In the genomic region with DNA sequence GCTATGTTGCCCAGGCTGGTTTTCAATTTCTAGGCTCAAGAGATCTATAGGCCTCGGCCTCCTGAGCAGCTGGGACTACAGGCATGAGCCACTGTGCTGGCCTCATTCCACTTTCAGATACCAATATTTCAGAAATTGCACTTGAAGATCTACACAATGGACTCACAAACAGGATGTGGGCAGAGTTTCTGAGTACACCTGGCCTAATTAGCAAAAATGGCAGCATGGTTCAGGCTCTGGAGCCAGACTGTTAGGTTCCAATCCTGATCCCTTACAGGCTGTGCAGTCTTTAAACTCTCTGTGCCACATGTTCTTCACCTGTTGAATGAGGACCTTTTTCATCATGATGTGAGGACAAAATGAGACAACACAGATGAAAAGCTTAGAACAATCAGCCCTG, we compare ENCODE assay signal across 18 cellular contexts. TPM values are rescaled to one million over a fixed set of nuclear protein-coding genes. Genes with fewer than 3 reads are reported as not detected.
DNase-seq lines count a peak whose midpoint lies in the region; ATAC-seq, FAIRE-seq and TF ChIP-seq lines count a peak whose summit lies in the region.
"Had no signal": no experiment of that assay in that cellular context is flagged by ENCODE, and none has a peak within 500 bp of the region (broad histone marks: within the 10 kb centered on the region; RNA-seq: fewer than 3 reads in every experiment).

No MANE protein-coding gene starts in this region.

- POLR2A ChIA-PET in naive thymus-derived CD4-positive, alpha-beta T cell (lab: Charles Lee), result interaction anchor here (0.9 to 2.9 kb wide), 12 partner anchors 9 to 63 kb away, joined by 3 to 10 read pairs (median 6); no protein-coding TSS in a partner anchor

- H3K4me3 Mint-ChIP-seq in activated T-cell treated with anti-CD3 and anti-CD28 coated beads, Interleukin-2, amount 50 U/mL, for 24 hours, result no peak overlapping the region
- H3K4me3 Mint-ChIP-seq in naive thymus-derived CD4-positive, alpha-beta T cell, result peak overlapping the region in 6 of 10 donors; percentile 2 to 48 (median 16)
- H3K4me3 Mint-ChIP-seq in glutamatergic neuron (ENCODE audit: unreplicated experiment), result no peak overlapping the region

- peaks cover 65% of the 10 kb centered on the region for H3K4me1 Mint-ChIP-seq in activated T-cell treated with anti-CD3 and anti-CD28 coated beads, Interleukin-2, amount 50 U/mL, for 24 hours (ENCODE audit: low read depth)
- H3K4me1 Mint-ChIP-seq in naive thymus-derived CD4-positive, alpha-beta T cell, result peaks cover 19 to 70% (median 61%) of the 10 kb centered on the region in 7 donors
- no peaks in the 10 kb centered on the region for H3K4me1 Mint-ChIP-seq in glutamatergic neuron (ENCODE audit: low read depth, unreplicated experiment)

- H3K27ac Mint-ChIP-seq in activated T-cell treated with anti-CD3 and anti-CD28 coated beads, Interleukin-2, amount 50 U/mL, for 24 hours, result peak overlapping the region; percentile 29
- H3K27ac Mint-ChIP-seq in naive thymus-derived CD4-positive, alpha-beta T cell, result peak overlapping the region in 7 of 9 donors; percentile 3 to 76 (median 70)
- no peak overlapping the region for H3K27ac Mint-ChIP-seq in glutamatergic neuron (ENCODE audit: unreplicated experiment)

- FAIRE-seq in GM19239 (lab: Jason Lieb, UNC), result peak; percentile 89
- FAIRE-seq: TTC549 had no signal

- H3K4me3 ChIP-seq in naive thymus-derived CD4-positive, alpha-beta T cell (ENCODE audit: low read length), result no peak overlapping the region
- no peak overlapping the region for H3K4me3 ChIP-seq in aorta (ENCODE audit: low read length in 2 of 2)
- H3K4me3 ChIP-seq: gastroesophageal sphincter, thoracic aorta had no signal

- intact Hi-C loops in naive thymus-derived CD4-positive, alpha-beta T cell (cut with micrococcal nuclease), result no loop called here
- intact Hi-C loops in aorta (cut with DNase I), result no loop called here

- CTCF ChIA-PET in naive thymus-derived CD4-positive, alpha-beta T cell (lab: Charles Lee), result interaction anchor here (0.7 to 1.6 kb wide), 3 partner anchors 16 to 85 kb away, joined by 3 to 6 read pairs (median 3); no protein-coding TSS in a partner anchor

- no peaks in the 10 kb centered on the region for H3K27me3 ChIP-seq in naive thymus-derived CD4-positive, alpha-beta T cell (ENCODE audit: control insufficient read depth in 2 of 2, insufficient read depth in 2 of 2, low read length in 2 of 2)
- no peaks in the 10 kb centered on the region for H3K27me3 ChIP-seq in aorta (ENCODE audit: control insufficient read depth in 1 of 2, insufficient read depth in 2 of 2, low read length in 1 of 2)

- peaks cover 65% of the 10 kb centered on the region for H3K36me3 Mint-ChIP-seq in activated T-cell treated with anti-CD3 and anti-CD28 coated beads, Interleukin-2, amount 50 U/mL, for 24 hours (ENCODE audit: low read depth)
- peaks cover 19 to 65% (median 39%) of the 10 kb centered on the region in 5 donors for H3K36me3 Mint-ChIP-seq in naive thymus-derived CD4-positive, alpha-beta T cell
- H3K36me3 Mint-ChIP-seq in glutamatergic neuron (ENCODE audit: unreplicated experiment), result peaks cover 8% of the 10 kb centered on the region

- no peak for DNase-seq in activated T-cell treated with anti-CD3 and anti-CD28 coated beads, Interleukin-2, amount 50 U/mL, for 24 hours
- no peak for DNase-seq in activated T-cell treated with anti-CD3 and anti-CD28 coated beads, Interleukin-2, amount 50 U/mL, for 1 hour
- no peak for DNase-seq in GM19239 (ENCODE audit: insufficient read length, low spot score)
- peak; percentile 71 for DNase-seq in RPMI8226
- DNase-seq in naive thymus-derived CD4-positive, alpha-beta T cell, result no peak
- no peak for DNase-seq in glutamatergic neuron
- DNase-seq in aorta, result no peak
- no peak for DNase-seq in NCI-H1105 (lab: John Stamatoyannopoulos, UW)
- DNase-seq: ACHN, Calu3, cerebellar nuclear complex, H7, NCI-H1092, NCI-H2227 treated with DMSO at 0.1 percent for 48 hours, retina had no signal

- H3K27me3 Mint-ChIP-seq in activated T-cell treated with anti-CD3 and anti-CD28 coated beads, Interleukin-2, amount 50 U/mL, for 24 hours, result no peaks in the 10 kb centered on the region
- H3K27me3 Mint-ChIP-seq in naive thymus-derived CD4-positive, alpha-beta T cell, result no peaks in the 10 kb centered on the region
- H3K27me3 Mint-ChIP-seq in glutamatergic neuron (ENCODE audit: unreplicated experiment), result peaks cover 2% of the 10 kb centered on the region

- no peak for TF ChIP-seq CTCF in glutamatergic neuron (IDR thresholded peaks at IDR 0.05; ENCODE audit: partially characterized antibody, unreplicated experiment)

- 94 to 96% methylated on average over 1 of the region's 1 CpG for WGBS in aorta, 2 donors

- H3K27ac ChIP-seq in naive thymus-derived CD4-positive, alpha-beta T cell (ENCODE audit: low read depth, low read length), result peak overlapping the region; percentile 32
- H3K27ac ChIP-seq in aorta (ENCODE audit: low read depth in 1 of 2, low read length in 2 of 2), result no peak overlapping the region
- H3K27ac ChIP-seq: gastroesophageal sphincter, thoracic aorta had no signal

- no peaks in the 10 kb centered on the region for H3K36me3 ChIP-seq in naive thymus-derived CD4-positive, alpha-beta T cell (ENCODE audit: control insufficient read depth in 2 of 3, insufficient read depth in 3 of 3, low read length in 3 of 3)
- H3K36me3 ChIP-seq in aorta (ENCODE audit: control insufficient read depth in 1 of 2, insufficient read depth in 2 of 2, low read length in 1 of 2), result no peaks in the 10 kb centered on the region
- H3K36me3 ChIP-seq: gastroesophageal sphincter, thoracic aorta had no signal

- ATAC-seq in naive thymus-derived CD4-positive, alpha-beta T cell, result no peak
- no peak for ATAC-seq in aorta (ENCODE audit: low FRiP score)
- ATAC-seq: gastroesophageal sphincter had no signal

- H3K9me3 ChIP-seq in naive thymus-derived CD4-positive, alpha-beta T cell (ENCODE audit: control insufficient read depth in 2 of 3, low read length in 3 of 3), result no peaks in the 10 kb centered on the region
- H3K9me3 ChIP-seq in aorta (ENCODE audit: control insufficient read depth, low read length), result no peaks in the 10 kb centered on the region
- H3K9me3 ChIP-seq: gastroesophageal sphincter, thoracic aorta had no signal

- peaks cover 23 to 27% of the 10 kb centered on the region in 2 donors for H3K4me1 ChIP-seq in naive thymus-derived CD4-positive, alpha-beta T cell (ENCODE audit: control insufficient read depth in 2 of 2, insufficient read depth in 2 of 2, low read length in 2 of 2)
- H3K4me1 ChIP-seq in aorta (ENCODE audit: control insufficient read depth in 1 of 2, insufficient read depth in 2 of 2, low read length in 2 of 2), result no peaks in the 10 kb centered on the region
- H3K4me1 ChIP-seq: gastroesophageal sphincter had no signal

- H3K9me3 Mint-ChIP-seq in activated T-cell treated with anti-CD3 and anti-CD28 coated beads, Interleukin-2, amount 50 U/mL, for 24 hours, result no peaks in the 10 kb centered on the region
- H3K9me3 Mint-ChIP-seq in naive thymus-derived CD4-positive, alpha-beta T cell, result no peaks in the 10 kb centered on the region
- H3K9me3 Mint-ChIP-seq in glutamatergic neuron (ENCODE audit: unreplicated experiment), result no peaks in the 10 kb centered on the region

RNA-seq across cellular contexts. Expression of a gene that starts 32.2 kb away (rescaled TPM):
- total RNA-seq in naive thymus-derived CD4-positive, alpha-beta T cell, result 10 to 100 TPM; 49.2 to 96.3 (median 50.8) TPM
- 10 to 100 TPM; 10.4 to 17.3 TPM for polyA plus RNA-seq in naive thymus-derived CD4-positive, alpha-beta T cell
- 17.8 TPM for total RNA-seq in glutamatergic neuron (ENCODE audit: unreplicated experiment)
- 1 to 10 TPM; 1.7 to 2.0 TPM for total RNA-seq in aorta
- 1 to 10 TPM in 1 of 2 donors, under 1 TPM in 1; 0.36 to 3.8 TPM for polyA plus RNA-seq in aorta

RNA-seq across cellular contexts. Expression of a gene that starts 57.0 kb away (rescaled TPM):
- total RNA-seq in naive thymus-derived CD4-positive, alpha-beta T cell, result 100 to 1,000 TPM; 103 to 263 (median 241) TPM
- 10 to 100 TPM in 1 of 2 donors, 1 to 10 TPM in 1; 6.9 to 11.1 TPM for polyA plus RNA-seq in naive thymus-derived CD4-positive, alpha-beta T cell
- total RNA-seq in glutamatergic neuron (ENCODE audit: unreplicated experiment) (58.7 TPM), aorta (10 to 100 TPM; 25.8 to 30.2 TPM)
- polyA plus RNA-seq in aorta, result 10 to 100 TPM; 23.2 to 27.7 TPM

Comparison
In these comparisons a context has a peak if more than half of its experiments do, and no peak if none do; other contexts are left out.
1. H3K4me3 Mint-ChIP-seq: peak in naive thymus-derived CD4-positive, alpha-beta T cell (6 of 10); none in activated T-cell treated with anti-CD3 and anti-CD28 coated beads, Interleukin-2, amount 50 U/mL, for 24 hours (single experiment) and glutamatergic neuron (single experiment).